1 cellular context compared by ENCODE assay signal in the genomic region with DNA sequence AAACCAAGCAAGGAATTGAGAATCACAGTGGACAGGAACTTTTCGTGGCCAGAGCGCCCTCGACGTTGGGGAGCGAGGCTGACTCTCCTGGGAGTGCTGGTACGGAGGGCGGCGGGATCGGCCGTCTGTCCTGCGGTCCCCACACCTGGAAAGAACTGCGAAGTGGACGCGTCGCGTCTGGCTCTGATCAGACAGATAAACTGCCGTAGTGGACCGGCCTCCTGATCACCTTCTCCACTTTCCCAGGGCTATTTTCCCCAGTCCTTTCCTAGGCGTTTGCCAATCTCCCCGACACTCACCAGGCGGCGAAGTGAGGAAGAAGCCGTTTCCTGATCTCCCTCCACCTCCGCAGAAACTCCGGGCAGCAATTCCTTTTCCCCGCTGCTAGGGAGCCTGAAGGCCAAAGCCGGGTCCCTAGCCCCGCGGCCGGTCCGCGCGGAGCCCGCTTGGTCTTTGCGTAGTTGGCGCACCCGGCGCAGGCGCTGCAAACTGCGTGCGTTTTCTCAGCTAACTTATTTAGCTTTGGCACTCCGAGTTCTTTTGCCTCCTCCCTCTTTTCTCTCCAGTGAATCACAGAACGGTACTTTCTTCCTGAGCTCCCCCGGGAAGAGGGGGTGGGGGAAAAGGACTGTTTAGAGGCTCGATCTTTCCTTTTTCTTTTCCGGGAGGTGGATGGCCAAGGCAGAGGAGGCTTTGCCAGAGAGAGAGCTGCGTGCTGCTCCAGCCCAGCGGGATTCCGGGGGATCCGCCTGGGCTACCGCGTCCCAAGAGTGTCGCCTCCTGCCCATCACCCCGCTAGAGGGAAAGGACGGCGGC.
TF ChIP-seq lines count a peak whose summit lies in the region.

A gene (minus strand): TSS at position 491 of the 816 bp plus-strand sequence. CDS start 813 bp downstream, outside the sequence.

TF ChIP-seq in endothelial cell of umbilical vein, 7 proteins besides CTCF, POLR2A, EP300 and RAD21:
- TF ChIP-seq POLR2AphosphoS5 (IDR thresholded peaks at IDR 0.05; ENCODE audit: insufficient read depth, low read depth, low read length): peak; percentile 76
- no peak for TF ChIP-seq MYC (IDR thresholded peaks at IDR 0.05; ENCODE audit: low read depth, low read length)
- no peak for TF ChIP-seq JUN (IDR thresholded peaks at IDR 0.05; ENCODE audit: borderline replicate concordance, insufficient read depth, insufficient read length, low read depth)
- TF ChIP-seq FOS (IDR thresholded peaks at IDR 0.05; ENCODE audit: borderline replicate concordance, insufficient read depth, low read length): peak; percentile 54
- TF ChIP-seq EZH2 (IDR thresholded peaks at IDR 0.05; ENCODE audit: borderline replicate concordance, low read depth, low read length, severe bottlenecking): no peak
- peak; percentile 23 for TF ChIP-seq GATA2 (IDR thresholded peaks at IDR 0.05; ENCODE audit: insufficient read depth, insufficient read length, low read depth, low read length)
- TF ChIP-seq, protein P1, sequence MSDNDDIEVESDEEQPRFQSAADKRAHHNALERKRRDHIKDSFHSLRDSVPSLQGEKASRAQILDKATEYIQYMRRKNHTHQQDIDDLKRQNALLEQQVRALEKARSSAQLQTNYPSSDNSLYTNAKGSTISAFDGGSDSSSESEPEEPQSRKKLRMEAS (IDR thresholded peaks at IDR 0.05; ENCODE audit: insufficient read depth, insufficient read length): no peak
